8 cellular contexts compared by ENCODE assay signal in the genomic region with DNA sequence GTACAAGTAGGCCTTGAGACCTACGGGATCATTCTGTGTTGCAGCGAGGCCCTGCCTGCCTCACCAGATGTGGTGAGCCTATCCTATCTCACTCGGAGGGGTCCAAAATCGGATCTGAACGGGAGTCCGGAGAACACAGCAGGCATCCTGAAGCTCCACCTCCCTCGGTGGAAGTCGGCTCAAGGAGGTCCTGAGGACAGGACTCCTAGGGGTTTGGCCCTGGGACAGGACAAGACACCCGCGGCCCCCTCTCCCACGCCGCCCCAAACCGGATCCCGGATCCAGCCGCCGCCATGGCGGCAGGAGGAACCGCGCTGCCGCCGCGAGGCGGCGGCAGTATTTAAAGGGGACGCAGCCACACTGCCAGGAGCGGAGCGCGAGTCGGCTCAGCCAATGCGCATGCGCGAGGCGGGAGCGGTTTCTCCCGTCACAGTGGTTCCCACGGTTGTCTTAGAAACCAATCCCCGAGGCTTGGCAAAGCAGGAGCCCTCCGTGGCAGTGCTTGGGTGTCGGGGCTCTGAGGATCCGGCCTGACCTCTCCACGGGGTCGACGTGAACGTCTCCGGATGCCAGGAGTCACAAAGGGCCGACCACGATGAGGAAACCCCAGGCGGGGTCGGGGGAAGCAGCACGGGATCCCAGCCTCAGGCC.
DNase-seq lines count a peak whose midpoint lies in the region; ATAC-seq and TF ChIP-seq lines count a peak whose summit lies in the region.
"Not testable (repeated sequence)": the region's sequence is repeated elsewhere in the genome, so short reads cannot be mapped to it uniquely, and the experiment has no call there.

No MANE protein-coding gene starts in this region.

- in situ Hi-C loops in astrocyte of the cerebellum (cut with HindIII; ENCODE audit: low sequenced_read_pairs) = not testable (repeated sequence)

- H3K4me1 Mint-ChIP-seq in T-helper 17 cell = not testable (repeated sequence)

- intact Hi-C loops in heart right ventricle (cut with DNase I) = not testable (repeated sequence)

- not testable (repeated sequence) for H3K27me3 ChIP-seq in heart right ventricle; thoracic aorta (replicated peaks; ENCODE audit: insufficient read depth)

- H3K27me3 Mint-ChIP-seq in T-helper 17 cell = not testable (repeated sequence)

- H3K27ac ChIP-seq in heart right ventricle (peak overlapping the region in 8 of 10 donors; percentile 44 to 90 (median 79)), thoracic aorta (peak overlapping the region in 1 of 2 donors; percentile 49)

- 4 to 5% methylated on average over 45 to 48 of the region's 50 CpGs for WGBS in heart right ventricle, 2 donors

- peak overlapping the region; percentile 76 for H3K27ac Mint-ChIP-seq in T-helper 17 cell

- H3K4me3 Mint-ChIP-seq in T-helper 17 cell = peak overlapping the region; percentile 83

- H3K4me1 ChIP-seq in heart right ventricle; thoracic aorta (ENCODE audit: control insufficient read depth in 1 of 2, low read depth in 2 of 2): not testable (repeated sequence)

- ATAC-seq in GM18499 (IDR thresholded peaks at IDR 0.05; ENCODE audit: insufficient read depth, unreplicated experiment) (peak; percentile 80), HG02623 (IDR thresholded peaks at IDR 0.05; ENCODE audit: unreplicated experiment) (peak; percentile 84), T-helper 17 cell (peak; percentile 99), heart right ventricle (peak in 7 of 8 donors; percentile 83 to 100 (median 90))
- not testable (repeated sequence) for ATAC-seq in thoracic aorta (ENCODE audit: insufficient number of reproducible peaks, low FRiP score, low read depth)

- DNase-seq in LoVo (ENCODE audit: low spot score) = peak; percentile 73
- DNase-seq in T-helper 17 cell = peak; percentile 41 to 55 (median 50)
- peak; percentile 40 for DNase-seq in astrocyte of the cerebellum (ENCODE audit: low read depth)
- DNase-seq in heart right ventricle = peak; percentile 68 to 81
- peak; percentile 78 for DNase-seq in pons (ENCODE audit: low spot score)
- not testable (repeated sequence) for DNase-seq in thoracic aorta (ENCODE audit: low spot score)

- not testable (repeated sequence) for H3K36me3 ChIP-seq in heart right ventricle, thoracic aorta

- not testable (repeated sequence) for H3K36me3 Mint-ChIP-seq in T-helper 17 cell (ENCODE audit: low read depth)

- TF ChIP-seq CTCF in astrocyte of the cerebellum (IDR thresholded peaks at IDR 0.05; ENCODE audit: low read depth, low read length, missing control alignments) = peak; percentile 16
- peak in 6 of 9 donors; percentile 17 to 61 (median 45) for TF ChIP-seq CTCF in heart right ventricle (IDR thresholded peaks at IDR 0.05)
- TF ChIP-seq CTCF in thoracic aorta (IDR thresholded peaks at IDR 0.05) = not testable (repeated sequence)

- H3K9me3 ChIP-seq in T-helper 17 cell (ENCODE audit: control insufficient read depth, low read length, poor library complexity, severe bottlenecking); heart right ventricle; thoracic aorta: not testable (repeated sequence)

- H3K4me3 ChIP-seq in astrocyte of the cerebellum (ENCODE audit: low read depth, low read length) (peak overlapping the region; percentile 40), heart right ventricle (peak overlapping the region in 9 of 10 donors; percentile 34 to 67 (median 55)), thoracic aorta (peak overlapping the region; percentile 73)
